9 cellular contexts compared by ENCODE assay signal in the genomic region with DNA sequence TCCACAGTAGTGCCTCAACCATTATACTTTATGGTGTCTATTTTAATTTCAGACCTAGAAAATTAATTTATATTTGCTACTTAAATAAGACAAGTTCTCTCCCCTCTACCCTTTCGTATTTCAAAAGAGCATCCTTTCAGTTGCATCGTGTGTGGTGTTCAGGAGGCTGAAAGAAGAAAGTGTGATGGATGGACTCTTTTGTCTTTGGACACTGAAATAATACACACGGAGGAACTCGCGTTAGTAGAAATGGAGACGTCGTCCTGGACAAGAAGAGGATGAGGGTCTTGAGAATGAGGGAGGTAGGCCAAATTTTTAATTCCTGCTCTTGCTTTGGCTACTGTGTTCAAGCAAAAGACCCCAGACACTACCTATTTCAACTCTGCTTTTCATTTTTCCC. TPM values are rescaled to one million over a fixed set of nuclear protein-coding genes. Genes with fewer than 3 reads are reported as not detected.
DNase-seq lines count a peak whose midpoint lies in the region; ATAC-seq and TF ChIP-seq lines count a peak whose summit lies in the region.
"Had no signal": no experiment of that assay in that cellular context is flagged by ENCODE, and none has a peak within 500 bp of the region (broad histone marks: within the 10 kb centered on the region; RNA-seq: fewer than 3 reads in every experiment).

No MANE protein-coding gene starts in this region.

- H3K36me3 ChIP-seq in H7 (replicated peaks; ENCODE audit: control insufficient read depth, insufficient read depth, low read length): no peaks in the 10 kb centered on the region
- peaks cover 3% of the 10 kb centered on the region; the same call in 1 of the 2 replicates for H3K36me3 ChIP-seq in SJSA1
- no peaks in the 10 kb centered on the region for H3K36me3 ChIP-seq in smooth muscle cell (ENCODE audit: low read depth)

- H3K36me3 Mint-ChIP-seq in glutamatergic neuron (ENCODE audit: unreplicated experiment): no peaks in the 10 kb centered on the region

- peak overlapping the region; percentile 95 for H2AFZ ChIP-seq in smooth muscle cell (ENCODE audit: low read depth)

- H3F3A ChIP-seq in smooth muscle cell (ENCODE audit: low read depth): peaks cover 15% of the 10 kb centered on the region

- no peak overlapping the region for H3K27ac ChIP-seq in SJSA1
- H3K27ac ChIP-seq in smooth muscle cell (ENCODE audit: low read depth): peak overlapping the region; percentile 96

- peak overlapping the region; percentile 94 for H3K9ac ChIP-seq in smooth muscle cell (ENCODE audit: low read depth)

- WGBS in smooth muscle cell (ENCODE audit: low lambda C conversion rate): 75% methylated on average over 7 of the region's 7 CpGs

- peak overlapping the region; percentile 88 for H3K4me2 ChIP-seq in smooth muscle cell

- H4K20me1 ChIP-seq in smooth muscle cell (ENCODE audit: low read depth): peaks cover 16% of the 10 kb centered on the region

- peaks cover 8% of the 10 kb centered on the region for H3K4me1 Mint-ChIP-seq in glutamatergic neuron (ENCODE audit: low read depth, unreplicated experiment)

- peaks cover 15% of the 10 kb centered on the region; the same call in 1 of the 2 replicates for H3K4me1 ChIP-seq in SJSA1 (replicated peaks)
- H3K4me1 ChIP-seq in smooth muscle cell (ENCODE audit: low read depth): peaks cover 31% of the 10 kb centered on the region

- H3K79me2 ChIP-seq in smooth muscle cell (ENCODE audit: low read depth): peaks cover 40% of the 10 kb centered on the region

- intact Hi-C loops in left colon (cut with DNase I, micrococcal nuclease): no loop called here

- H3K9me3 ChIP-seq in SJSA1 (replicated peaks) (no peaks in the 10 kb centered on the region), smooth muscle cell (replicated peaks; ENCODE audit: low read depth) (no peaks in the 10 kb centered on the region)

- H3K4me3 ChIP-seq in H7 (ENCODE audit: insufficient read depth, low read depth, low read length) (peak overlapping the region; percentile 61), SJSA1 (peak overlapping the region; percentile 68), smooth muscle cell (peak overlapping the region; percentile 98)

- H3K9me3 Mint-ChIP-seq in glutamatergic neuron (ENCODE audit: unreplicated experiment): no peaks in the 10 kb centered on the region

- H3K27ac Mint-ChIP-seq in glutamatergic neuron (ENCODE audit: unreplicated experiment): peak overlapping the region; percentile 90

- TF ChIP-seq CTCF in glutamatergic neuron (IDR thresholded peaks at IDR 0.05; ENCODE audit: partially characterized antibody, unreplicated experiment): no peak
- no peak for TF ChIP-seq CTCF in smooth muscle cell (IDR thresholded peaks at IDR 0.05; ENCODE audit: borderline replicate concordance, insufficient read depth, poor library complexity, severe bottlenecking)

- no peak for DNase-seq in H7
- DNase-seq in SJSA1 (ENCODE audit: low read depth in 1 of 2, low spot score in 2 of 2): no peak
- no peak for DNase-seq in glutamatergic neuron
- no peak for DNase-seq in smooth muscle cell (lab: John Stamatoyannopoulos, UW; ENCODE audit: unreplicated experiment)
- DNase-seq in SKM-1 treated with dmso at 0.1 percent for 144 hours (lab: John Stamatoyannopoulos, UW; ENCODE audit: unreplicated experiment): no peak
- no peak for DNase-seq in left colon
- no peak for DNase-seq in HuH-7 (ENCODE audit: low spot score)
- DNase-seq: kidney glomerular epithelial cell, NCI-H1694 had no signal

- ATAC-seq in left colon: no peak

- H3K27me3 Mint-ChIP-seq in glutamatergic neuron (ENCODE audit: unreplicated experiment): no peaks in the 10 kb centered on the region

- no peaks in the 10 kb centered on the region for H3K27me3 ChIP-seq in H7 (ENCODE audit: control insufficient read depth, insufficient read depth, low read length)
- H3K27me3 ChIP-seq in SJSA1 (replicated peaks): no peaks in the 10 kb centered on the region
- H3K27me3 ChIP-seq in smooth muscle cell (ENCODE audit: low read depth): no peaks in the 10 kb centered on the region

- H3K4me3 Mint-ChIP-seq in glutamatergic neuron (ENCODE audit: unreplicated experiment): peak overlapping the region; percentile 92

RNA-seq across cellular contexts. Expression of gene TMED8, which starts 0.9 kb away (rescaled TPM):
- 11.1 and 12.6 TPM in 2 replicates for total RNA-seq in H7 (2014; rRNA removed; shearing (Covaris generic))
- total RNA-seq in SJSA1 (2014; rRNA removed; shearing (Covaris generic)): 6.4 and 7.6 TPM in 2 replicates
- total RNA-seq in glutamatergic neuron (ENCODE audit: unreplicated experiment) (9.8 TPM), smooth muscle cell (12.2 and 16.0 TPM in 2 replicates), left colon (1 to 10 TPM; 7.4 TPM)
- polyA plus RNA-seq in smooth muscle cell: 3.9 and 4.5 TPM in 2 replicates

RNA-seq across cellular contexts. Expression of gene SAMD15, which starts 1.2 kb away (rescaled TPM):
- 0.48 TPM in 1 of 2 replicates, not detected in the other for total RNA-seq in H7 (2014; rRNA removed; shearing (Covaris generic))
- 0.19 and 0.82 TPM in 2 replicates for total RNA-seq in SJSA1 (2014; rRNA removed; shearing (Covaris generic))
- total RNA-seq in glutamatergic neuron (ENCODE audit: unreplicated experiment): 0.47 TPM
- 1.1 TPM in 2 replicates for total RNA-seq in smooth muscle cell
- 0.49 TPM in 1 of 2 replicates, not detected in the other for polyA plus RNA-seq in smooth muscle cell
- total RNA-seq in left colon: under 1 TPM; 0.31 to 0.36 TPM

RNA-seq across cellular contexts. Expression of gene NOXRED1, which starts 47.4 kb away (rescaled TPM):
- total RNA-seq in H7 (2014; rRNA removed; shearing (Covaris generic)): 0.07 and 2.3 TPM in 2 replicates
- not detected in 2 replicates for total RNA-seq in SJSA1 (2014; rRNA removed; shearing (Covaris generic))
- total RNA-seq in glutamatergic neuron (ENCODE audit: unreplicated experiment): 0.69 TPM
- total RNA-seq in smooth muscle cell: 0.36 and 0.49 TPM in 2 replicates
- polyA plus RNA-seq in smooth muscle cell: 0.14 and 0.33 TPM in 2 replicates
- under 1 TPM; 0.45 to 0.46 TPM for total RNA-seq in left colon

RNA-seq across cellular contexts. Expression of gene GSTZ1, which starts 55.1 kb away (rescaled TPM):
- 29.3 and 38.0 TPM in 2 replicates for total RNA-seq in H7 (2014; rRNA removed; shearing (Covaris generic))
- total RNA-seq in SJSA1 (2014; rRNA removed; shearing (Covaris generic)): 11.1 and 18.6 TPM in 2 replicates
- total RNA-seq in glutamatergic neuron (ENCODE audit: unreplicated experiment): 23.1 TPM
- 15.1 and 29.1 TPM in 2 replicates for total RNA-seq in smooth muscle cell
- polyA plus RNA-seq in smooth muscle cell: 17.0 and 26.9 TPM in 2 replicates
- total RNA-seq in left colon: 10 to 100 TPM; 30.7 to 34.4 TPM

RNA-seq across cellular contexts. Expression of gene POMT2, which starts 55.3 kb away (rescaled TPM):
- total RNA-seq in H7 (2014; rRNA removed; shearing (Covaris generic)): 17.7 and 18.5 TPM in 2 replicates
- 7.1 and 7.7 TPM in 2 replicates for total RNA-seq in SJSA1 (2014; rRNA removed; shearing (Covaris generic))
- total RNA-seq in glutamatergic neuron (ENCODE audit: unreplicated experiment) (41.5 TPM), smooth muscle cell (15.9 and 22.5 TPM in 2 replicates), left colon (10 to 100 TPM; 15.9 to 24.0 TPM)
- polyA plus RNA-seq in smooth muscle cell: 39.8 and 52.8 TPM in 2 replicates
